ENCODE assay signal across 15 cellular contexts in genomic region chr22:29204617-29205183, GRCh38. TPM values are rescaled to one million over a fixed set of nuclear protein-coding genes. Genes with fewer than 3 reads are reported as not detected.
A peak's percentile ranks its signal among the peaks of the same experiment; 100 is the strongest.
DNase-seq lines count a peak whose midpoint lies in the region; ATAC-seq, FAIRE-seq and TF ChIP-seq lines count a peak whose summit lies in the region.
"Had no signal": no experiment of that assay in that cellular context is flagged by ENCODE, and none has a peak within 500 bp of the region (broad histone marks: within the 10 kb centered on the region; RNA-seq: fewer than 3 reads in every experiment).

No MANE protein-coding gene starts in this region.

- H3K9me3 Mint-ChIP-seq in CD4-positive, CD25-positive, alpha-beta regulatory T cell: no peaks in the 10 kb centered on the region
- no peaks in the 10 kb centered on the region for H3K9me3 Mint-ChIP-seq in natural killer cell

- no peak for ATAC-seq in CD4-positive, CD25-positive, alpha-beta regulatory T cell (ENCODE audit: low read depth in 2 of 2)
- ATAC-seq in T-helper 17 cell (no peak), natural killer cell (no peak), HG03342 (IDR thresholded peaks at IDR 0.05; ENCODE audit: unreplicated experiment) (no peak), HG02763 (IDR thresholded peaks at IDR 0.05; ENCODE audit: unreplicated experiment) (no peak), HG02678 (IDR thresholded peaks at IDR 0.05; ENCODE audit: unreplicated experiment) (no peak)
- ATAC-seq: Right ventricle myocardium inferior had no signal

- no peak overlapping the region for H3K27ac ChIP-seq in CD4-positive, CD25-positive, alpha-beta regulatory T cell (ENCODE audit: insufficient read depth, low read length, poor library complexity, severe bottlenecking)
- H3K27ac ChIP-seq: WERI-Rb-1 had no signal

- H3K36me3 ChIP-seq in CD4-positive, CD25-positive, alpha-beta regulatory T cell (ENCODE audit: control insufficient read depth, insufficient read depth, low read length): no peaks in the 10 kb centered on the region

- H3K27me3 ChIP-seq in CD4-positive, CD25-positive, alpha-beta regulatory T cell (ENCODE audit: control insufficient read depth, insufficient read depth, low read length): no peaks in the 10 kb centered on the region

- intact Hi-C loops in natural killer cell (cut with micrococcal nuclease): loop anchor here (5.0 kb wide), 1 partner anchor 43 kb away; no protein-coding TSS in a partner anchor

- peak; percentile 47 for FAIRE-seq in GM18507 (lab: Jason Lieb, UNC)

- no peak for DNase-seq in CD4-positive, CD25-positive, alpha-beta regulatory T cell
- DNase-seq in GM18507 (ENCODE audit: extremely low spot score, insufficient read length, low read depth) (no peak), T-helper 17 cell (no peak), natural killer cell (no peak), DMS79 (lab: John Stamatoyannopoulos, UW) (no peak)
- DNase-seq: GDM1; NCI-H1092; NCI-H524 treated with DMSO at 0.1 percent for 48 hours; stimulated activated CD4-positive, alpha-beta T cell treated with anti-CD3 and anti-CD28 coated beads, Interleukin-4, amount 100 ng/mL, for 24 hours; stimulated activated naive CD4-positive, alpha-beta T cell treated with Interleukin-2 at 50 U/mL for 16 hours; WERI-Rb-1 had no signal

- H3K36me3 Mint-ChIP-seq in CD4-positive, CD25-positive, alpha-beta regulatory T cell: no peaks in the 10 kb centered on the region
- H3K36me3 Mint-ChIP-seq in T-helper 17 cell (ENCODE audit: low read depth) (peaks cover 2% of the 10 kb centered on the region), natural killer cell (no peaks in the 10 kb centered on the region)

- H3K27me3 Mint-ChIP-seq in CD4-positive, CD25-positive, alpha-beta regulatory T cell: peaks cover 26% of the 10 kb centered on the region
- H3K27me3 Mint-ChIP-seq in T-helper 17 cell (peaks cover 39% of the 10 kb centered on the region), natural killer cell (ENCODE audit: low read depth in 2 of 2) (peaks cover 0 to 3% of the 10 kb centered on the region in 2 donors)

- H3K4me1 ChIP-seq in CD4-positive, CD25-positive, alpha-beta regulatory T cell (ENCODE audit: control insufficient read depth, insufficient read depth, low read length, poor library complexity, severe bottlenecking): peaks cover 20% of the 10 kb centered on the region

- no peak for TF ChIP-seq CTCF in natural killer cell (IDR thresholded peaks at IDR 0.05)

- peak overlapping the region in 3 of 4 donors; percentile 0 to 69 (median 0) for H3K4me3 Mint-ChIP-seq in CD4-positive, CD25-positive, alpha-beta regulatory T cell
- H3K4me3 Mint-ChIP-seq in T-helper 17 cell: peak overlapping the region; percentile 15
- H3K4me3 Mint-ChIP-seq in natural killer cell: peak overlapping the region; percentile 21

- H3K4me3 ChIP-seq in CD4-positive, CD25-positive, alpha-beta regulatory T cell (ENCODE audit: low read depth, low read length): no peak overlapping the region

- H3K4me1 Mint-ChIP-seq in CD4-positive, CD25-positive, alpha-beta regulatory T cell: peaks cover 5 to 36% (median 17%) of the 10 kb centered on the region in 4 donors
- H3K4me1 Mint-ChIP-seq in T-helper 17 cell: peaks cover 28% of the 10 kb centered on the region
- peaks cover 32 to 42% of the 10 kb centered on the region in 2 donors for H3K4me1 Mint-ChIP-seq in natural killer cell

- H3K9me3 ChIP-seq in CD4-positive, CD25-positive, alpha-beta regulatory T cell (ENCODE audit: control insufficient read depth in 2 of 2, low read length in 2 of 2): no peaks in the 10 kb centered on the region
- no peaks in the 10 kb centered on the region for H3K9me3 ChIP-seq in T-helper 17 cell (ENCODE audit: control insufficient read depth, low read length, poor library complexity, severe bottlenecking)

- peak overlapping the region in 1 of 3 donors; percentile 16 for H3K27ac Mint-ChIP-seq in CD4-positive, CD25-positive, alpha-beta regulatory T cell
- peak overlapping the region; percentile 4 for H3K27ac Mint-ChIP-seq in T-helper 17 cell
- peak overlapping the region; percentile 2 to 70 for H3K27ac Mint-ChIP-seq in natural killer cell

RNA-seq across cellular contexts. Expression of gene EMID1, which starts 1.0 kb away (rescaled TPM):
- total RNA-seq in CD4-positive, CD25-positive, alpha-beta regulatory T cell: 1.3 TPM
- polyA plus RNA-seq in CD4-positive, CD25-positive, alpha-beta regulatory T cell: under 1 TPM in 1 of 4 donors, not detected in 3; 0.40 TPM
- total RNA-seq in T-helper 17 cell: not detected
- total RNA-seq in natural killer cell: 1 to 10 TPM in 1 of 3 donors, under 1 TPM in 2; 0.59 to 1.3 (median 0.65) TPM
